Comparison of ENCODE assay signal across 25 cellular contexts in the genomic region with DNA sequence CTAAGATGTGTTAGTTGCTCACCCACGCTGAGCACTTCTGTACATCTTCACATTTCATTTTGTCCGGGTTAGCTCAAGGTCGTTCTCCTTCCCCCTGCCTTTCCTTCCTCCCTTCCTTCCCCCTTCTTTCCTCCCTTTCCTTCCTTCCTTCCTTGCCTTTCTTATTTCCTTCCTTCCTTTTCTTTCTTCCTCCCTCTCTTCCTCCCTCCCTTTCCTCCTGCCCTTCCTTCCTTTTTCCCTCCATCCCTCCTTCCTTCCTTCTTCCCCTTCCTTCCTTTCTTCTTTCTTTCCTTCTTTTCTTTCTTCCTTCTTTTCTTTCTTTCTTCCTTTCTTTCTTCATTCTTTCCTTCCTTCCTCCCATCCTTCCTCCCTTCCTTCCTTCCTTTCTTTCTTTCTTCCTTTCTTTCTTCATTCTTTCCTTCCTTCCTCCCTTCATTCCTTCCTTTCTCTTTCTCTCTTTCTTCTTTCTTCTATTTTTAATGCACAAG.
A peak's percentile ranks its signal among the peaks of the same experiment; 100 is the strongest.
DNase-seq lines count a peak whose midpoint lies in the region; ATAC-seq, FAIRE-seq and TF ChIP-seq lines count a peak whose summit lies in the region.
"Had no signal": no experiment of that assay in that cellular context is flagged by ENCODE, and none has a peak within 500 bp of the region (broad histone marks: within the 10 kb centered on the region; RNA-seq: fewer than 3 reads in every experiment).

No MANE protein-coding gene starts in this region.

- H3K4me2 ChIP-seq in A549, result no peak overlapping the region
- H3K4me2 ChIP-seq in H1 (ENCODE audit: insufficient read depth in 1 of 2, low read depth in 2 of 2, low read length in 2 of 2), result no peak overlapping the region
- H3K4me2 ChIP-seq: GM23338 had no signal

- FAIRE-seq in A549 (lab: Jason Lieb, UNC) (peak; percentile 54), H1 (lab: Jason Lieb, UNC) (no peak)
- FAIRE-seq: A204.1, G401.6, GM12878, HTR-8/SVneo had no signal

- H4K8ac ChIP-seq in H1 (ENCODE audit: extremely low read depth, insufficient read depth, low read length), result no peak overlapping the region

- no peak for TF ChIP-seq POLR2A in A549 (IDR thresholded peaks at IDR 0.05; ENCODE audit: low read length)
- no peak for TF ChIP-seq POLR2A in H1 (IDR thresholded peaks at IDR 0.05; ENCODE audit: control extremely low read depth in 1 of 2, low read depth in 2 of 2, low read length in 2 of 2)

- no peak overlapping the region for H3K56ac ChIP-seq in H1 (replicated peaks; ENCODE audit: insufficient read length, low read depth, low read length)

- no peak overlapping the region for H2AFZ ChIP-seq in H1 (ENCODE audit: low read length)
- H2AFZ ChIP-seq: GM23338 had no signal

- TF ChIP-seq CTCF in A549 (IDR thresholded peaks at IDR 0.05) (no peak), VCaP (conservative IDR thresholded peaks at IDR 0.05) (no peak), H1 (IDR thresholded peaks at IDR 0.05; ENCODE audit: control extremely low read depth in 1 of 3, insufficient read depth in 1 of 3, low read depth in 1 of 3, low read length in 3 of 3) (no peak), psoas muscle (IDR thresholded peaks at IDR 0.05) (no peak)

- no peak overlapping the region for H3K14ac ChIP-seq in H1 (ENCODE audit: insufficient read length)

- DNase-seq in A549 (ENCODE audit: low read depth in 1 of 2, low spot score in 1 of 2), result no peak
- DNase-seq in H1 (ENCODE audit: low read depth in 1 of 2, low spot score in 2 of 2), result no peak
- DNase-seq in psoas muscle, result no peak
- no peak for DNase-seq in GM03348 (ENCODE audit: low spot score)
- DNase-seq: C1 segment of cervical spinal cord; Caco-2; CD8-positive, alpha-beta T cell; KBM-7; NCI-H1105 treated with DMSO at 0.1 percent for 48 hours; NCI-H1694; NCI-H2029 treated with DMSO at 0.1 percent for 48 hours; NCI-H446 treated with DMSO at 0.1 percent for 48 hours; NCI-H526; Right ventricle myocardium superior; RPMI8226 had no signal

- WGBS in A549 (ENCODE audit: missing lambda C conversion rate), result 62% methylated on average over 3 of the region's 3 CpGs
- WGBS in H1 (ENCODE audit: extremely low coverage in 1 of 2, insufficient coverage in 1 of 2, insufficient read length in 1 of 2, insufficient replicate concordance in 2 of 2, low coverage in 1 of 2, low lambda C conversion rate in 2 of 2, missing lambda C conversion rate in 1 of 2), 2 experiments, result 84% methylated on average over 3 of the region's 3 CpGs; no CpG with 5 or more reads in 1 of the 2 experiments
- WGBS in psoas muscle, 3 donors, result 30 to 53% (median 37%) methylated on average over 3 of the region's 3 CpGs

- H3K4me1 ChIP-seq in A549 (no peaks in the 10 kb centered on the region), H1 (replicated peaks in 1 of 4; ENCODE audit: control insufficient read depth in 3 of 4, insufficient read depth in 4 of 4, low read length in 3 of 4) (peaks cover 0 to 7% (median 0%) of the 10 kb centered on the region in 4 experiments; a peak in 1 of 7 replicates), psoas muscle (peaks cover 20% of the 10 kb centered on the region)
- H3K4me1 ChIP-seq: Caco-2, SJSA1 had no signal

- no peak overlapping the region for H3K23ac ChIP-seq in H1 (ENCODE audit: insufficient read length)

- intact Hi-C loops in psoas muscle (cut with DNase I), result loop anchor here in 1 of 2 donors (5.0 kb wide), 1 partner anchor 91 kb away; no protein-coding TSS in a partner anchor

- no peak overlapping the region for H2BK120ac ChIP-seq in H1 (replicated peaks; ENCODE audit: low read depth, low read length)

- POLR2A ChIA-PET in A549 (lab: Yijun Ruan, JAX) (no interaction called here), H1 (lab: Charles Lee; ENCODE audit: partially characterized antibody) (no interaction called here)

- H3K9me3 ChIP-seq in A549 (no peaks in the 10 kb centered on the region), H1 (ENCODE audit: insufficient read depth in 2 of 2, low read depth in 1 of 2, low read length in 1 of 2) (peaks cover 0 to 5% of the 10 kb centered on the region in 2 experiments; a peak in 1 of 4 replicates), psoas muscle (no peaks in the 10 kb centered on the region)
- H3K9me3 ChIP-seq: SJSA1 had no signal

- no peak for TF ChIP-seq RAD21 in A549 (conservative IDR thresholded peaks at IDR 0.05 in 1 of 2, IDR thresholded peaks at IDR 0.05 in 1 of 2)
- no peak for TF ChIP-seq RAD21 in H1 (IDR thresholded peaks at IDR 0.05 in 1 of 2, conservative IDR thresholded peaks at IDR 0.05 in 1 of 2; ENCODE audit: low read depth in 2 of 2, low read length in 2 of 2)

- no peaks in the 10 kb centered on the region for H3K23me2 ChIP-seq in H1 (ENCODE audit: low read depth, low read length)

- H2BK5ac ChIP-seq in H1 (ENCODE audit: low read depth, low read length), result no peak overlapping the region

- H4K20me1 ChIP-seq in H1 (replicated peaks in 1 of 2; ENCODE audit: control insufficient read depth in 1 of 2, insufficient read depth in 2 of 2, low read length in 2 of 2), result no peaks in the 10 kb centered on the region

- H4K91ac ChIP-seq in H1 (replicated peaks; ENCODE audit: insufficient read length, low read length), result no peak overlapping the region

- H3K27ac ChIP-seq in A549 (no peak overlapping the region), VCaP (peak overlapping the region; percentile 89), H1 (ENCODE audit: low read depth, low read length) (no peak overlapping the region), psoas muscle (peak overlapping the region; percentile 25)
- H3K27ac ChIP-seq: SJSA1 had no signal

- no peak overlapping the region for H3K9ac ChIP-seq in H1 (replicated peaks in 1 of 4; ENCODE audit: extremely low read depth in 1 of 4, low read depth in 3 of 4, low read length in 3 of 4)

- no peaks in the 10 kb centered on the region for H3K79me2 ChIP-seq in H1 (ENCODE audit: control insufficient read depth in 1 of 2, insufficient read depth in 2 of 2, low read length in 2 of 2)

- H3K4me3 ChIP-seq in A549, result no peak overlapping the region
- no peak overlapping the region for H3K4me3 ChIP-seq in H1 (ENCODE audit: extremely low read depth in 1 of 4, insufficient read depth in 2 of 4, low read depth in 3 of 4, low read length in 4 of 4)
- H3K4me3 ChIP-seq in psoas muscle, result no peak overlapping the region
- H3K4me3 ChIP-seq: GM12878, GM23338, HAP-1, SJSA1 had no signal

- H4K5ac ChIP-seq in H1 (ENCODE audit: insufficient read length, low read depth, low read length), result no peak overlapping the region

- H3K36me3 ChIP-seq in H1 (ENCODE audit: control insufficient read depth in 2 of 4, insufficient read depth in 4 of 4, low read length in 3 of 4), result no peaks in the 10 kb centered on the region
- H3K36me3 ChIP-seq in psoas muscle (ENCODE audit: insufficient read depth in 1 of 2, low read depth in 1 of 2), result no peaks in the 10 kb centered on the region
- H3K36me3 ChIP-seq: HAP-1, SJSA1 had no signal

- CTCF ChIA-PET in A549 (lab: Yijun Ruan, JAX), result interaction anchor here (0.5 to 1.6 kb wide), 2 partner anchors 189 to 1877 kb away, joined by 3 to 7 read pairs; no protein-coding TSS in a partner anchor
- CTCF ChIA-PET in H1 (lab: Charles Lee; ENCODE audit: partially characterized antibody), result no interaction called here

- no peak overlapping the region for H3K4ac ChIP-seq in H1 (replicated peaks; ENCODE audit: insufficient read length, low read depth, low read length)

- no peaks in the 10 kb centered on the region for H3K27me3 ChIP-seq in H1 (replicated peaks in 1 of 4; ENCODE audit: control insufficient read depth in 3 of 4, extremely low read depth in 1 of 4, insufficient read depth in 3 of 4, low read length in 3 of 4)
- no peaks in the 10 kb centered on the region for H3K27me3 ChIP-seq in psoas muscle (ENCODE audit: insufficient read depth in 3 of 3, low read length in 2 of 3)
- H3K27me3 ChIP-seq: SJSA1 had no signal

- no peak overlapping the region for H2BK15ac ChIP-seq in H1 (ENCODE audit: low read length)

- H3K18ac ChIP-seq in H1 (ENCODE audit: extremely low read depth, low read length), result peak overlapping the region; percentile 48; the same call in 1 of the 2 replicates

- H2BK12ac ChIP-seq in H1 (ENCODE audit: low read depth, low read length), result no peak overlapping the region; the same call in 1 of the 2 replicates

- ATAC-seq in A549, result no peak
- ATAC-seq in psoas muscle, result no peak
- ATAC-seq in GM19452 (IDR thresholded peaks at IDR 0.05; ENCODE audit: unreplicated experiment), result no peak
- ATAC-seq in HG03469 (IDR thresholded peaks at IDR 0.05; ENCODE audit: unreplicated experiment), result no peak
- ATAC-seq: CD8-positive, alpha-beta T cell; GM12878; GM23338 had no signal

- no peaks in the 10 kb centered on the region for H3K79me1 ChIP-seq in H1 (ENCODE audit: low read depth, low read length)

- H2AK5ac ChIP-seq in H1 (ENCODE audit: low read depth, low read length), result no peak overlapping the region

- no peak for TF ChIP-seq EP300 in A549 (IDR thresholded peaks at IDR 0.05)
- no peak for TF ChIP-seq EP300 in H1 (IDR thresholded peaks at IDR 0.05; ENCODE audit: borderline replicate concordance in 1 of 2, low read depth in 2 of 2, low read length in 2 of 2)

- H2BK20ac ChIP-seq in H1 (ENCODE audit: low read length), result no peak overlapping the region

TF ChIP-seq in A549, 52 proteins besides CTCF, POLR2A, EP300 and RAD21 (continues in another document):
- TF ChIP-seq KDM1A (IDR thresholded peaks at IDR 0.05; ENCODE audit: low read depth), result no peak
- no peak for TF ChIP-seq RFX5 (IDR thresholded peaks at IDR 0.05)
- TF ChIP-seq ZFP36 (IDR thresholded peaks at IDR 0.05; ENCODE audit: borderline replicate concordance, partially characterized antibody), result no peak
- TF ChIP-seq, protein P1, sequence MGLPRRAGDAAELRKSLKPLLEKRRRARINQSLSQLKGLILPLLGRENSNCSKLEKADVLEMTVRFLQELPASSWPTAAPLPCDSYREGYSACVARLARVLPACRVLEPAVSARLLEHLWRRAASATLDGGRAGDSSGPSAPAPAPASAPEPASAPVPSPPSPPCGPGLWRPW (IDR thresholded peaks at IDR 0.05), result no peak
- no peak for TF ChIP-seq HOXA7 (CRISPR knock-in tag; IDR thresholded peaks at IDR 0.05)

TF ChIP-seq in H1, 55 proteins besides CTCF, POLR2A, EP300 and RAD21:
- TF ChIP-seq SP4 (IDR thresholded peaks at IDR 0.05; ENCODE audit: low read length) (no peak), CBX5 (IDR thresholded peaks at IDR 0.05; ENCODE audit: low read depth, low read length) (no peak), RXRA (IDR thresholded peaks at IDR 0.05; ENCODE audit: insufficient read depth, low read depth, low read length) (no peak), BRCA1 (IDR thresholded peaks at IDR 0.05; ENCODE audit: low read depth, low read length) (no peak), EZH2 (IDR thresholded peaks at IDR 0.05; ENCODE audit: low read depth, low read length, severe bottlenecking) (no peak), KDM1A (IDR thresholded peaks at IDR 0.05; ENCODE audit: borderline replicate concordance, low read length) (no peak), ASH2L (IDR thresholded peaks at IDR 0.05; ENCODE audit: low read length) (no peak)
TF ChIP-seq in H1: peak in this region for 0.

Comparison
In these comparisons a context has a peak if more than half of its experiments do, and no peak if none do; other contexts are left out.
1. H3K27ac ChIP-seq: peak in VCaP (single experiment) and psoas muscle (single experiment); none in A549 (0 of 2) and H1 (single experiment).